1 cellular context compared by ENCODE assay signal in the genomic region with DNA sequence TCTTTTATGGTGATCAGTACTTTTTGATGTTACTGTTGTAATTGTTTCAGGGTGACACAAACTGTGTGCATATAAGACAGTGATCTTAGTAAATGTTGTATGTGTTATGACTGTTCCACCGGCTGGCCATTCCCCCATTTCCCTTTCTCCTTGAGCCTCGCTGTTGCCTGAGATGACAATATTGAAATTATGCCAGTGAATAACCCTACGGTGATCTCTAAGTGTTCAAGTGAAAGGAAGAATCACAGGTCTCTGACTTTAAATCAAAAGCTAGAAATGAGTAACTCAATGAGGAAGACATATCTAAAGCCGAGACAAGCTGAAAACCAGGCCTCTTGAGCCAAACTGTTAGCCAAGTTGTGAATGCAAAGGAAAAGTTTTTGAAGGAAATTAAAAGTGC.
TF ChIP-seq lines count a peak whose summit lies in the region.

No MANE protein-coding gene starts in this region.

TF ChIP-seq in WTC11, 78 proteins besides CTCF, POLR2A, EP300 and RAD21 (continued from another document):
- TF ChIP-seq ZNF532 (CRISPR knock-in tag; IDR thresholded peaks at IDR 0.05; ENCODE audit: borderline replicate concordance), result no peak
